Comparison of ENCODE assay signal across 1 cellular context in the genomic region with DNA sequence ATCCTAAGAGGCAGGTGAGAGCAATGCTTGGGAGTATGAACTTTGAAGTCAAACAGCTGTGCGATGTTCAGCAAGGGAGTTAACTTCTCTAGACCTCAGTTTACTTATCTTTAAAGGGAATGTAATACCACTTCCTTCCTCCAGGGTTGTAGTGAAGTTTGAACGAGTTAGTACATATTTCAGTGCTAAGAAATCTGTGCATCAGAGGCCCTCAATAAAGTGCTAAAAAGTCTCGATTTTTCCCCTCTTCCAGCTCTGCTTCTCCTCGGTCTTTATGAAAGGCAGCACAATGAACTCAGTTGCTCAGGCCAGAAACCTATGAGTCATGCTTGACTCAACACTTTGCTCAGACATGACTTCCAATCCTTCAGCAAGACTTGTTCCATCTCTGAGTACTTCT.
TF ChIP-seq lines count a peak whose summit lies in the region.

No MANE protein-coding gene starts in this region.

TF ChIP-seq in A549, 52 proteins besides CTCF, POLR2A, EP300 and RAD21 (continued from another document):
- no peak for TF ChIP-seq E2F6 (IDR thresholded peaks at IDR 0.05; ENCODE audit: borderline replicate concordance, low read depth)
- peak; percentile 21 for TF ChIP-seq MAFK (IDR thresholded peaks at IDR 0.05; ENCODE audit: partially characterized antibody)
- no peak for TF ChIP-seq RFX5 (IDR thresholded peaks at IDR 0.05)
- no peak for TF ChIP-seq EHMT2 (IDR thresholded peaks at IDR 0.05; ENCODE audit: low read depth)
- TF ChIP-seq RARB (CRISPR knock-in tag; IDR thresholded peaks at IDR 0.05), result no peak
- no peak for TF ChIP-seq HOXB13 (CRISPR knock-in tag; IDR thresholded peaks at IDR 0.05; ENCODE audit: low read depth)
- no peak for TF ChIP-seq NFE2L2 (conservative IDR thresholded peaks at IDR 0.05; ENCODE audit: low read length)
- TF ChIP-seq KDM5A (IDR thresholded peaks at IDR 0.05), result no peak
- TF ChIP-seq HOXB5 (CRISPR knock-in tag; IDR thresholded peaks at IDR 0.05), result no peak
- TF ChIP-seq ATOH8 (CRISPR knock-in tag; IDR thresholded peaks at IDR 0.05; ENCODE audit: low read depth), result no peak
- TF ChIP-seq NR3C1 (IDR thresholded peaks at IDR 0.05), result no peak
- TF ChIP-seq, protein P1, sequence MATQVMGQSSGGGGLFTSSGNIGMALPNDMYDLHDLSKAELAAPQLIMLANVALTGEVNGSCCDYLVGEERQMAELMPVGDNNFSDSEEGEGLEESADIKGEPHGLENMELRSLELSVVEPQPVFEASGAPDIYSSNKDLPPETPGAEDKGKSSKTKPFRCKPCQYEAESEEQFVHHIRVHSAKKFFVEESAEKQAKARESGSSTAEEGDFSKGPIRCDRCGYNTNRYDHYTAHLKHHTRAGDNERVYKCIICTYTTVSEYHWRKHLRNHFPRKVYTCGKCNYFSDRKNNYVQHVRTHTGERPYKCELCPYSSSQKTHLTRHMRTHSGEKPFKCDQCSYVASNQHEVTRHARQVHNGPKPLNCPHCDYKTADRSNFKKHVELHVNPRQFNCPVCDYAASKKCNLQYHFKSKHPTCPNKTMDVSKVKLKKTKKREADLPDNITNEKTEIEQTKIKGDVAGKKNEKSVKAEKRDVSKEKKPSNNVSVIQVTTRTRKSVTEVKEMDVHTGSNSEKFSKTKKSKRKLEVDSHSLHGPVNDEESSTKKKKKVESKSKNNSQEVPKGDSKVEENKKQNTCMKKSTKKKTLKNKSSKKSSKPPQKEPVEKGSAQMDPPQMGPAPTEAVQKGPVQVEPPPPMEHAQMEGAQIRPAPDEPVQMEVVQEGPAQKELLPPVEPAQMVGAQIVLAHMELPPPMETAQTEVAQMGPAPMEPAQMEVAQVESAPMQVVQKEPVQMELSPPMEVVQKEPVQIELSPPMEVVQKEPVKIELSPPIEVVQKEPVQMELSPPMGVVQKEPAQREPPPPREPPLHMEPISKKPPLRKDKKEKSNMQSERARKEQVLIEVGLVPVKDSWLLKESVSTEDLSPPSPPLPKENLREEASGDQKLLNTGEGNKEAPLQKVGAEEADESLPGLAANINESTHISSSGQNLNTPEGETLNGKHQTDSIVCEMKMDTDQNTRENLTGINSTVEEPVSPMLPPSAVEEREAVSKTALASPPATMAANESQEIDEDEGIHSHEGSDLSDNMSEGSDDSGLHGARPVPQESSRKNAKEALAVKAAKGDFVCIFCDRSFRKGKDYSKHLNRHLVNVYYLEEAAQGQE (IDR thresholded peaks at IDR 0.05), result no peak
- no peak for TF ChIP-seq CBX8 (IDR thresholded peaks at IDR 0.05)
- TF ChIP-seq FOSL2 (IDR thresholded peaks at IDR 0.05), result peak; percentile 68
- peak; percentile 80 for TF ChIP-seq FOSL2 (CRISPR knock-in tag; IDR thresholded peaks at IDR 0.05)
- no peak for TF ChIP-seq KDM1A (IDR thresholded peaks at IDR 0.05; ENCODE audit: low read depth)
- TF ChIP-seq EHF (CRISPR knock-in tag; IDR thresholded peaks at IDR 0.05), result no peak
- TF ChIP-seq JUNB (IDR thresholded peaks at IDR 0.05), result peak; percentile 44
- no peak for TF ChIP-seq FOXS1 (CRISPR knock-in tag; IDR thresholded peaks at IDR 0.05)
- no peak for TF ChIP-seq NPAS2 (CRISPR knock-in tag; IDR thresholded peaks at IDR 0.05; ENCODE audit: borderline replicate concordance)
